ENCODE assay signal across 33 cellular contexts in the genomic region with DNA sequence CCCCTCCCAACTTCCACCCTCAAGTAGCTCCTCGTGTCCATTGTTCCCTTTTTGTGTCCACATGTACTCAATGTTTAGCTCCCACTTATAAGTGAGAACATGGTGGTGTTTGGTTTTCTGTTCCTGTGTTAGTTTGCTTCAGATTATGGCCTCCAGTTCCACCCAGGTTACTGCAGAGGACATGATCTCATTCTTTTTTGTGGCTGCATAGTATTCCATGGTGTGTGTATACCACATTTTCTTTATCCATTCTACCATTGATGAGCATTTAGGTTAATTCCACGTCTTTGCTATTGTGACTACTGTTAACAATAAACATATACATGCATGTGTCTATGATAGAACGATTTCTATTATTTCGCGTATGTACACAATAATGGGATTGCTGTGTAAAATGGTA.
"Had no signal": no experiment of that assay in that cellular context is flagged by ENCODE, and none has a peak within 500 bp of the region (broad histone marks: within the 10 kb centered on the region; RNA-seq: fewer than 3 reads in every experiment).

No MANE protein-coding gene starts in this region.

- H3K4me3 ChIP-seq: adrenal gland, ascending aorta, body of pancreas, breast epithelium, cardiac muscle cell had no signal

- DNase-seq: activated effector memory CD4-positive, alpha-beta T cell treated with anti-CD3 and anti-CD28 coated beads, Interleukin-2, amount 50 U/mL, for 16 hours; activated effector memory CD4-positive, alpha-beta T cell treated with Interleukin-2 at 50 U/mL for 16 hours; activated gamma-delta T cell; activated gamma-delta T cell treated with Interleukin-2 at 50 U/mL for 16 hours; activated naive CD4-positive, alpha-beta T cell; activated naive CD4-positive, alpha-beta T cell treated with anti-CD3 and anti-CD28 coated beads for 36 hours; activated naive CD4-positive, alpha-beta T cell treated with anti-CD3 and anti-CD28 coated beads, Interleukin-2, amount 10 ng/mL, durations not matched to agents 7 days and 5 days; activated naive CD4-positive, alpha-beta T cell treated with anti-CD3 and anti-CD28 coated beads, Interleukin-2, amount 50 U/mL, for 16 hours; activated naive CD4-positive, alpha-beta T cell treated with Interleukin-2 at 50 U/mL for 16 hours; activated naive CD8-positive, alpha-beta T cell treated with anti-CD3 and anti-CD28 coated beads for 36 hours; activated naive CD8-positive, alpha-beta T cell treated with anti-CD3 and anti-CD28 coated beads, Interleukin-2, amount 10 ng/mL, durations not matched to agents 7 days and 5 days; activated naive CD8-positive, alpha-beta T cell treated with anti-CD3 and anti-CD28 coated beads, Interleukin-2, amount 50 U/mL, for 24 hours; activated T-cell treated with anti-CD3 and anti-CD28 coated beads, Interleukin-2, amount 50 U/mL, for 4 hours; activated T-cell treated with anti-CD3 and anti-CD28 coated beads, Interleukin-2, amount 50 U/mL, for 48 hours; activated T-cell treated with anti-CD3 and anti-CD28 coated beads, Interleukin-2, amount 50 U/mL, for 72 hours; adrenal gland; amniotic stem cell; amygdala; anterior cingulate cortex; aorta; body of pancreas; brain microvascular endothelial cell; caudate nucleus; central memory CD4-positive, alpha-beta T cell; cerebellar nuclear complex had no signal

- H3K27ac ChIP-seq: adrenal gland, ascending aorta, body of pancreas, brain microvascular endothelial cell, breast epithelium, cardiac muscle cell had no signal

- H3K9me3 ChIP-seq: adrenal gland, ascending aorta, body of pancreas, breast epithelium had no signal

- H3K4me1 ChIP-seq: adrenal gland, ascending aorta, breast epithelium had no signal

- ATAC-seq: activated naive CD4-positive, alpha-beta T cell treated with anti-CD3 and anti-CD28 coated beads, Interleukin-2, amount 50 U/mL, for 72 hours; activated naive CD8-positive, alpha-beta T cell treated with anti-CD3 and anti-CD28 coated beads, Interleukin-2, amount 50 U/mL, for 24 hours; activated T-cell treated with anti-CD3 and anti-CD28 coated beads, Interleukin-2, amount 50 U/mL, for 4 hours; activated T-cell treated with anti-CD3 and anti-CD28 coated beads, Interleukin-2, amount 50 U/mL, for 72 hours; activated T-helper 17 cell treated with anti-CD3 and anti-CD28 coated beads, Interleukin-2, amount 50 U/mL, for 72 hours; body of pancreas had no signal

- FAIRE-seq: astrocyte, bronchial epithelial cell, colon had no signal

- H3K36me3 ChIP-seq: adrenal gland, ascending aorta, brain microvascular endothelial cell, breast epithelium, cardiac muscle cell had no signal

- H3K27me3 ChIP-seq: adrenal gland, ascending aorta, body of pancreas, brain microvascular endothelial cell, breast epithelium had no signal
